Comparison of ENCODE assay signal across 14 cellular contexts in genomic region chr20:32201977-32202363, GRCh38. TPM values are rescaled to one million over a fixed set of nuclear protein-coding genes. Genes with fewer than 3 reads are reported as not detected.
DNase-seq lines count a peak whose midpoint lies in the region; ATAC-seq, FAIRE-seq and TF ChIP-seq lines count a peak whose summit lies in the region.
"Had no signal": no experiment of that assay in that cellular context is flagged by ENCODE, and none has a peak within 500 bp of the region (broad histone marks: within the 10 kb centered on the region; RNA-seq: fewer than 3 reads in every experiment).

No MANE protein-coding gene starts in this region.

- H3K4me1 ChIP-seq in HepG2 (ENCODE audit: insufficient read depth, low read length): peaks cover 51% of the 10 kb centered on the region
- peaks cover 0 to 32% (median 10%) of the 10 kb centered on the region in 4 donors for H3K4me1 ChIP-seq in right lobe of liver
- peaks cover 47% of the 10 kb centered on the region for H3K4me1 ChIP-seq in adipocyte (ENCODE audit: control insufficient read depth, insufficient read depth, low read length)
- H3K4me1 ChIP-seq in lower lobe of right lung: peaks cover 66% of the 10 kb centered on the region
- H3K4me1 ChIP-seq in tibial nerve: peaks cover 0 to 48% (median 34%) of the 10 kb centered on the region in 4 donors

- intact Hi-C loops in HepG2 (cut with micrococcal nuclease; ENCODE audit: unreplicated experiment): no loop called here
- intact Hi-C loops in right lobe of liver (cut with DNase I): no loop called here
- intact Hi-C loops in lower lobe of right lung (cut with DNase I): no loop called here

- no peak overlapping the region for H3K9ac ChIP-seq in HepG2 (ENCODE audit: insufficient read depth, low read depth, low read length)
- no peak overlapping the region for H3K9ac ChIP-seq in adipocyte (ENCODE audit: low read length)

- H2AFZ ChIP-seq in HepG2 (ENCODE audit: low read length): no peak overlapping the region

- H3K79me2 ChIP-seq in HepG2 (ENCODE audit: insufficient read depth, low read length): peaks cover 77% of the 10 kb centered on the region

- H3K36me3 ChIP-seq in HepG2 (replicated peaks in 1 of 2; ENCODE audit: control insufficient read depth in 1 of 2, insufficient read depth in 2 of 2, low read length in 2 of 2) (peaks cover 48 to 70% of the 10 kb centered on the region in 2 experiments), right lobe of liver (peaks cover 0 to 45% (median 12%) of the 10 kb centered on the region in 4 donors), adipocyte (ENCODE audit: control insufficient read depth, insufficient read depth, low read length, severe bottlenecking) (peaks cover 39% of the 10 kb centered on the region), lower lobe of right lung (peaks cover 50% of the 10 kb centered on the region), tibial nerve (peaks cover 3 to 50% (median 27%) of the 10 kb centered on the region in 3 donors)

- H3K4me2 ChIP-seq in HepG2 (ENCODE audit: low read depth, low read length): no peak overlapping the region

- CTCF ChIA-PET in HepG2 (lab: Yijun Ruan, JAX; ENCODE audit: low intra/inter-chr PET ratio, low total read pairs): no interaction called here

- no peak for TF ChIP-seq CTCF in HepG2 (CRISPR knock-in tag; IDR thresholded peaks at IDR 0.05)
- TF ChIP-seq CTCF in right lobe of liver (IDR thresholded peaks at IDR 0.05): no peak
- no peak for TF ChIP-seq CTCF in lower lobe of right lung (IDR thresholded peaks at IDR 0.05)
- no peak for TF ChIP-seq CTCF in tibial nerve (IDR thresholded peaks at IDR 0.05)

- BruUV-seq in HepG2 (replicated peaks; lab: Mats Ljungman, UMichigan): no TSS peak

- TF ChIP-seq RAD21 in HepG2 (CRISPR knock-in tag; IDR thresholded peaks at IDR 0.05): no peak

- no peaks in the 10 kb centered on the region for H3K9me3 ChIP-seq in HepG2 (ENCODE audit: low read length)
- H3K9me3 ChIP-seq in right lobe of liver: no peaks in the 10 kb centered on the region
- H3K9me3 ChIP-seq in adipocyte (ENCODE audit: control insufficient read depth, low read length): no peaks in the 10 kb centered on the region
- no peaks in the 10 kb centered on the region for H3K9me3 ChIP-seq in lower lobe of right lung
- no peaks in the 10 kb centered on the region for H3K9me3 ChIP-seq in tibial nerve
- H3K9me3 ChIP-seq: mucosa of descending colon, pancreas had no signal

- H3K4me3 ChIP-seq in HepG2 (replicated peaks in 1 of 3; ENCODE audit: insufficient read depth in 1 of 3, low read depth in 2 of 3, low read length in 3 of 3) (no peak overlapping the region), right lobe of liver (no peak overlapping the region), adipocyte (ENCODE audit: low read length) (peak overlapping the region; percentile 6), lower lobe of right lung (peak overlapping the region; percentile 7), tibial nerve (no peak overlapping the region)
- H3K4me3 ChIP-seq: mucosa of descending colon, pancreas had no signal

- POLR2A ChIA-PET in HepG2 (lab: Yijun Ruan, JAX): interaction anchor here (0.8 kb wide), 1 partner anchor 34 kb away, joined by 3 read pairs; no protein-coding TSS in a partner anchor

- peaks cover 62% of the 10 kb centered on the region for H4K20me1 ChIP-seq in HepG2 (ENCODE audit: insufficient read depth, low read length)

- TF ChIP-seq POLR2A in HepG2 (IDR thresholded peaks at IDR 0.05; ENCODE audit: insufficient read depth in 1 of 2, low read depth in 2 of 2, low read length in 2 of 2) (no peak), right lobe of liver (IDR thresholded peaks at IDR 0.05) (no peak), erythroblast (IDR thresholded peaks at IDR 0.05; ENCODE audit: low read length) (no peak), tibial nerve (IDR thresholded peaks at IDR 0.05) (no peak)

- WGBS in HepG2 (ENCODE audit: low lambda C conversion rate): 96% methylated on average over 8 of the region's 8 CpGs
- WGBS in right lobe of liver (ENCODE audit: insufficient coverage, low coverage, low lambda C conversion rate, missing lambda C conversion rate): 66% methylated on average over 8 of the region's 8 CpGs
- 72 to 84% methylated on average over 8 of the region's 8 CpGs for WGBS in tibial nerve, 2 donors

- TF ChIP-seq EP300 in HepG2 (IDR thresholded peaks at IDR 0.05; ENCODE audit: low read depth in 2 of 2, low read length in 2 of 2) (no peak), HepG2 (CRISPR knock-in tag; IDR thresholded peaks at IDR 0.05; ENCODE audit: borderline replicate concordance) (no peak), tibial nerve (IDR thresholded peaks at IDR 0.05) (no peak)

- in situ Hi-C loops in HepG2 (cut with HindIII; ENCODE audit: extremely low pct_ligation_motif_present, low pct_unique_long_range_greater_than_20kb): no loop called here

- H3K27me3 ChIP-seq in HepG2 (ENCODE audit: control insufficient read depth in 1 of 2, insufficient read depth in 2 of 2, low read length in 2 of 2) (peaks cover 0 to 2% of the 10 kb centered on the region in 2 experiments; a peak in 1 of 5 replicates), right lobe of liver (no peaks in the 10 kb centered on the region), adipocyte (replicated peaks; ENCODE audit: control insufficient read depth, insufficient read depth, low read length) (no peaks in the 10 kb centered on the region), lower lobe of right lung (ENCODE audit: low read depth) (no peaks in the 10 kb centered on the region), tibial nerve (no peaks in the 10 kb centered on the region)
- H3K27me3 ChIP-seq: pancreas had no signal

- DNase-seq in HepG2 (ENCODE audit: low spot score) (no peak), right lobe of liver (no peak), adipocyte (ENCODE audit: low read depth) (no peak), lower lobe of right lung (peak; percentile 59), foreskin melanocyte (no peak), HUDEP-2 (lab: John Stamatoyannopoulos, UW; ENCODE audit: unreplicated experiment in 76 of 76) (no peak), erythroblast (lab: John Stamatoyannopoulos, UW) (no peak), tibial nerve (ENCODE audit: low spot score in 2 of 2) (no peak)
- DNase-seq: C1 segment of cervical spinal cord; MM.1S; mucosa of descending colon; NCI-H2107; NK-92 treated with Interleukin-12 subunit alpha and Interleukin-12 subunit beta, amount 100 ng/mL, for 24 hours; pancreas had no signal

- H3K27ac ChIP-seq in HepG2 (ENCODE audit: extremely low read length, insufficient read depth, low read length) (no peak overlapping the region), right lobe of liver (no peak overlapping the region), lower lobe of right lung (peak overlapping the region; percentile 94), tibial nerve (peak overlapping the region in 1 of 4 donors; percentile 38)

- no peak for FAIRE-seq in HepG2 (lab: Jason Lieb, UNC)
- FAIRE-seq: pancreas had no signal

- ATAC-seq in HepG2: no peak
- ATAC-seq in right lobe of liver: no peak
- ATAC-seq in lower lobe of right lung: peak; percentile 35 to 51
- ATAC-seq: mucosa of descending colon, pancreas had no signal

RNA-seq across cellular contexts. Expression of gene PLAGL2, which starts 5.6 kb away (rescaled TPM):
- total RNA-seq in HepG2 (2016; rRNA removed; fragmentation: Illumina TruSeq; extraction: Trizol) (15.3 and 26.5 TPM in 2 replicates), right lobe of liver (1 to 10 TPM; 1.5 to 3.1 (median 2.4) TPM), lower lobe of right lung (17.6 TPM), tibial nerve (1 to 10 TPM; 4.2 to 7.2 (median 6.3) TPM)
- total RNA-seq in HepG2 (2016; cell fraction: cytosol; rRNA removed; fragmentation: Illumina TruSeq; extraction: Trizol; ENCODE audit: low read depth): 4.9 and 5.7 TPM in 2 replicates
- total RNA-seq in HepG2 (2016; cell fraction: insoluble cytoplasmic fraction; rRNA removed; fragmentation: Illumina TruSeq; extraction: Trizol): 13.7 and 22.8 TPM in 2 replicates
- total RNA-seq in HepG2 (2016; cell fraction: membrane; rRNA removed; fragmentation: Illumina TruSeq; extraction: Trizol): 25.1 and 26.3 TPM in 2 replicates
- 16.1 and 18.8 TPM in 2 replicates for total RNA-seq in HepG2 (2016; cell fraction: nucleus; rRNA removed; fragmentation: Illumina TruSeq; extraction: Trizol)
- 14.9 and 15.2 TPM in 2 replicates for polyA plus RNA-seq in HepG2 (2011; rRNA removed)
- 12.9 and 15.9 TPM in 2 replicates for polyA plus RNA-seq in HepG2 (2011; cell fraction: cytosol; rRNA removed)
- polyA plus RNA-seq in HepG2 (2011; cell fraction: nucleus; rRNA removed): 15.6 and 19.1 TPM in 2 replicates
- polyA plus RNA-seq in HepG2 (2012): 25.4 and 26.2 TPM in 2 replicates
- polyA plus RNA-seq in HepG2 (2016; cell fraction: cytosol; fragmentation: Illumina TruSeq; extraction: Trizol; ENCODE audit: low read depth): 4.5 and 4.7 TPM in 2 replicates
- 43.2 and 55.3 TPM in 2 replicates for polyA plus RNA-seq in HepG2 (2016; cell fraction: insoluble cytoplasmic fraction; fragmentation: Illumina TruSeq; extraction: Trizol; ENCODE audit: low read depth)
- polyA plus RNA-seq in HepG2 (2016; cell fraction: membrane; fragmentation: Illumina TruSeq; extraction: Trizol; ENCODE audit: low read depth): 27.0 and 27.7 TPM in 2 replicates
- polyA plus RNA-seq in HepG2 (2016; cell fraction: nucleus; fragmentation: Illumina TruSeq; extraction: Trizol; ENCODE audit: insufficient read depth, low read depth): 36.1 and 36.3 TPM in 2 replicates
- 18.8 and 36.8 TPM in 2 replicates for polyA minus RNA-seq in HepG2 (2011; rRNA and poly(A)+ RNA removed; ENCODE audit: low replicate concordance)
- polyA minus RNA-seq in HepG2 (2011; cell fraction: cytosol; rRNA and poly(A)+ RNA removed): 17.8 and 22.1 TPM in 2 replicates
- polyA minus RNA-seq in HepG2 (2011; cell fraction: nucleus; rRNA and poly(A)+ RNA removed): 19.2 and 20.9 TPM in 2 replicates

RNA-seq across cellular contexts. Expression of gene POFUT1, which starts 5.7 kb away (rescaled TPM):
- total RNA-seq in HepG2 (2016; rRNA removed; fragmentation: Illumina TruSeq; extraction: Trizol): 30.2 and 58.3 TPM in 2 replicates
- total RNA-seq in HepG2 (2016; cell fraction: cytosol; rRNA removed; fragmentation: Illumina TruSeq; extraction: Trizol; ENCODE audit: low read depth): 4.8 and 5.3 TPM in 2 replicates
- total RNA-seq in HepG2 (2016; cell fraction: insoluble cytoplasmic fraction; rRNA removed; fragmentation: Illumina TruSeq; extraction: Trizol): 27.5 and 55.8 TPM in 2 replicates
- 17.7 and 18.8 TPM in 2 replicates for total RNA-seq in HepG2 (2016; cell fraction: membrane; rRNA removed; fragmentation: Illumina TruSeq; extraction: Trizol)
- 47.8 and 56.4 TPM in 2 replicates for total RNA-seq in HepG2 (2016; cell fraction: nucleus; rRNA removed; fragmentation: Illumina TruSeq; extraction: Trizol)
- polyA plus RNA-seq in HepG2 (2011; rRNA removed): 35.5 and 41.6 TPM in 2 replicates
- polyA plus RNA-seq in HepG2 (2011; cell fraction: cytosol; rRNA removed): 39.5 and 45.0 TPM in 2 replicates
- polyA plus RNA-seq in HepG2 (2011; cell fraction: nucleus; rRNA removed): 25.7 and 30.2 TPM in 2 replicates
- 37.6 and 40.5 TPM in 2 replicates for polyA plus RNA-seq in HepG2 (2012)
- polyA plus RNA-seq in HepG2 (2016; cell fraction: cytosol; fragmentation: Illumina TruSeq; extraction: Trizol; ENCODE audit: low read depth): 3.9 and 4.5 TPM in 2 replicates
- 22.5 and 25.1 TPM in 2 replicates for polyA plus RNA-seq in HepG2 (2016; cell fraction: insoluble cytoplasmic fraction; fragmentation: Illumina TruSeq; extraction: Trizol; ENCODE audit: low read depth)
- 8.5 and 10.3 TPM in 2 replicates for polyA plus RNA-seq in HepG2 (2016; cell fraction: membrane; fragmentation: Illumina TruSeq; extraction: Trizol; ENCODE audit: low read depth)
- 55.8 and 62.0 TPM in 2 replicates for polyA plus RNA-seq in HepG2 (2016; cell fraction: nucleus; fragmentation: Illumina TruSeq; extraction: Trizol; ENCODE audit: insufficient read depth, low read depth)
- polyA minus RNA-seq in HepG2 (2011; rRNA and poly(A)+ RNA removed; ENCODE audit: low replicate concordance): 44.0 and 61.9 TPM in 2 replicates
- 31.7 and 41.7 TPM in 2 replicates for polyA minus RNA-seq in HepG2 (2011; cell fraction: cytosol; rRNA and poly(A)+ RNA removed)
- 33.5 and 39.0 TPM in 2 replicates for polyA minus RNA-seq in HepG2 (2011; cell fraction: nucleus; rRNA and poly(A)+ RNA removed)
- 10 to 100 TPM; 24.2 to 40.2 (median 28.7) TPM for total RNA-seq in right lobe of liver
- 26.1 TPM for total RNA-seq in lower lobe of right lung
- 10 to 100 TPM; 26.0 to 49.4 (median 32.4) TPM for total RNA-seq in tibial nerve

Comparison
In these comparisons a context has a peak if more than half of its experiments do, and no peak if none do; other contexts are left out.
1. ATAC-seq: peak in lower lobe of right lung (2 of 2); none in HepG2 (single experiment) and right lobe of liver (0 of 4).
2. H3K4me3 ChIP-seq: peak in adipocyte (single experiment) and lower lobe of right lung (single experiment); none in HepG2 (0 of 3), right lobe of liver (0 of 3) and tibial nerve (0 of 4).